Comparison of ENCODE assay signal across 18 cellular contexts in the genomic region with DNA sequence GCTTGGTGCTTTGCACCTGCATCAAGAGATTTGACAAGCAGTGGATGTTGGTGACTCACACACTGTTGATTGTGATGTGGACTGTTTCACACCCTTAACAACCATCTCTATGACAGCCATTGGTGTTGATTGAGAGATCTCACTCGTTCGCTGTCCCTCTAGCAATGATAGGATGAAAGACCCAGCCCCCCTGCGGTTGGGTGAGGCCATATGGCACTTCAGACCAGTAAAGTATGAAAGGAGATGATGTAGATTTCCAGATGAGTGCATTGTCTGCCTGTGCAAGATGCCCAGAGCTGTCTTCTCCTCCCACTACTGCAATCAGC.
DNase-seq lines count a peak whose midpoint lies in the region; ATAC-seq and TF ChIP-seq lines count a peak whose summit lies in the region.
"Had no signal": no experiment of that assay in that cellular context is flagged by ENCODE, and none has a peak within 500 bp of the region (broad histone marks: within the 10 kb centered on the region; RNA-seq: fewer than 3 reads in every experiment).

No MANE protein-coding gene starts in this region.

- H3F3A ChIP-seq in DOHH2 (ENCODE audit: control insufficient read depth, insufficient read depth): no peaks in the 10 kb centered on the region

- no peaks in the 10 kb centered on the region for H3K36me3 ChIP-seq in DOHH2 (ENCODE audit: control insufficient read depth, low read length)
- no peaks in the 10 kb centered on the region for H3K36me3 ChIP-seq in esophagus squamous epithelium
- H3K36me3 ChIP-seq: MG63, right lobe of liver had no signal

- ATAC-seq in HG02973 (IDR thresholded peaks at IDR 0.05; ENCODE audit: unreplicated experiment) (peak; percentile 35), memory B cell (ENCODE audit: low read depth) (peak; percentile 21), HG02571 (IDR thresholded peaks at IDR 0.05; ENCODE audit: unreplicated experiment) (no peak), HG03432 (IDR thresholded peaks at IDR 0.05; ENCODE audit: unreplicated experiment) (no peak)
- ATAC-seq: activated naive CD8-positive, alpha-beta T cell treated with anti-CD3 and anti-CD28 coated beads, Interleukin-2, amount 50 U/mL, for 24 hours; right lobe of liver; stimulated activated naive CD8-positive, alpha-beta T cell treated with anti-CD3 and anti-CD28 coated beads, Interleukin-15, Interleukin-2, amounts not matched to agents 100 U/mL and 50 U/mL, for 24 hours had no signal

- intact Hi-C loops in esophagus squamous epithelium (cut with DNase I): no loop called here

- H3K36me3 Mint-ChIP-seq in memory B cell: no peaks in the 10 kb centered on the region

- peaks cover 12% of the 10 kb centered on the region for H3K4me1 Mint-ChIP-seq in memory B cell
- H3K4me1 Mint-ChIP-seq: activated naive CD8-positive, alpha-beta T cell treated with anti-CD3 and anti-CD28 coated beads, Interleukin-2, amount 50 U/mL, for 24 hours had no signal

- 69 to 71% methylated on average over 3 of the region's 3 CpGs for WGBS in esophagus squamous epithelium, 2 donors

- H3K27me3 Mint-ChIP-seq in memory B cell: peaks cover 8% of the 10 kb centered on the region
- H3K27me3 Mint-ChIP-seq: activated naive CD8-positive, alpha-beta T cell treated with anti-CD3 and anti-CD28 coated beads, Interleukin-2, amount 50 U/mL, for 24 hours had no signal

- H3K4me3 Mint-ChIP-seq in memory B cell: no peak overlapping the region
- H3K4me3 Mint-ChIP-seq: activated naive CD8-positive, alpha-beta T cell treated with anti-CD3 and anti-CD28 coated beads, Interleukin-2, amount 50 U/mL, for 24 hours; T-helper 2 cell treated with Interferon-gamma antibody and Interleukin-4, amounts not matched to agents 5 μg/mL and 100 μg/mL, for 36 hours had no signal

- H3K9me3 ChIP-seq in DOHH2 (ENCODE audit: control insufficient read depth, insufficient read depth, low read length): no peaks in the 10 kb centered on the region
- no peaks in the 10 kb centered on the region for H3K9me3 ChIP-seq in esophagus squamous epithelium
- H3K9me3 ChIP-seq: MG63, right lobe of liver had no signal

- no peak for TF ChIP-seq POLR2A in esophagus squamous epithelium (IDR thresholded peaks at IDR 0.05)

- DNase-seq in NCI-H82 (lab: John Stamatoyannopoulos, UW) (peak; percentile 92), memory B cell (ENCODE audit: low spot score in 2 of 2) (no peak), esophagus squamous epithelium (lab: John Stamatoyannopoulos, UW) (no peak)
- no peak for DNase-seq in activated CD4-positive, alpha-beta T cell treated with anti-CD3 and anti-CD28 coated beads for 48 hours
- DNase-seq: activated naive CD8-positive, alpha-beta T cell treated with anti-CD3 and anti-CD28 coated beads, Interleukin-2, amount 50 U/mL, for 24 hours; cortex of kidney; DMS79 treated with DMSO at 0.1 percent for 48 hours; foreskin melanocyte; MG63; NCI-H1694; right lobe of liver; SHP77; stimulated activated naive CD8-positive, alpha-beta T cell treated with anti-CD3 and anti-CD28 coated beads, Interleukin-15, Interleukin-2, amounts not matched to agents 100 U/mL and 50 U/mL, for 24 hours had no signal

- H3K27me3 ChIP-seq in DOHH2 (ENCODE audit: control insufficient read depth, low read length) (peaks cover 35% of the 10 kb centered on the region), esophagus squamous epithelium (no peaks in the 10 kb centered on the region)
- H3K27me3 ChIP-seq: MG63, right lobe of liver had no signal

- TF ChIP-seq CTCF in DOHH2 (IDR thresholded peaks at IDR 0.05; ENCODE audit: low read depth, low read length, poor library complexity, severe bottlenecking): no peak
- no peak for TF ChIP-seq CTCF in esophagus squamous epithelium (IDR thresholded peaks at IDR 0.05)

- H4K20me1 ChIP-seq in DOHH2 (ENCODE audit: control insufficient read depth, insufficient read depth, low read depth, low read length): no peaks in the 10 kb centered on the region

- H3K79me2 ChIP-seq in DOHH2 (ENCODE audit: control insufficient read depth, low read length): no peaks in the 10 kb centered on the region

- 0 out of 2 replicates have a peak overlapping the region, but pooled peaks have one; percentile 14 for H3K4me2 ChIP-seq in DOHH2 (ENCODE audit: low read length)

- no peaks in the 10 kb centered on the region for H3K9me2 ChIP-seq in DOHH2 (replicated peaks; ENCODE audit: control insufficient read depth, low read length)

- H3K27ac ChIP-seq in DOHH2 (ENCODE audit: low read depth, low read length): no peak overlapping the region
- no peak overlapping the region for H3K27ac ChIP-seq in esophagus squamous epithelium
- H3K27ac ChIP-seq: right lobe of liver had no signal

- peaks cover 1% of the 10 kb centered on the region for H3K9me3 Mint-ChIP-seq in memory B cell
- H3K9me3 Mint-ChIP-seq: activated naive CD8-positive, alpha-beta T cell treated with anti-CD3 and anti-CD28 coated beads, Interleukin-2, amount 50 U/mL, for 24 hours; T-helper 2 cell treated with Interferon-gamma antibody and Interleukin-4, amounts not matched to agents 5 μg/mL and 100 μg/mL, for 36 hours had no signal

- no peak overlapping the region for H3K27ac Mint-ChIP-seq in memory B cell
- H3K27ac Mint-ChIP-seq: activated naive CD8-positive, alpha-beta T cell treated with anti-CD3 and anti-CD28 coated beads, Interleukin-2, amount 50 U/mL, for 24 hours; T-helper 2 cell treated with Interferon-gamma antibody and Interleukin-4, amounts not matched to agents 5 μg/mL and 100 μg/mL, for 36 hours had no signal

- H3K4me1 ChIP-seq in DOHH2 (ENCODE audit: control insufficient read depth, low read length) (peaks cover 15% of the 10 kb centered on the region), esophagus squamous epithelium (no peaks in the 10 kb centered on the region)
- H3K4me1 ChIP-seq: right lobe of liver had no signal

- no peak overlapping the region for H3K4me3 ChIP-seq in DOHH2 (ENCODE audit: low read length)
- H3K4me3 ChIP-seq in esophagus squamous epithelium: no peak overlapping the region
- H3K4me3 ChIP-seq: MG63, right lobe of liver had no signal

Comparison
In these comparisons a context has a peak if more than half of its experiments do, and no peak if none do; other contexts are left out.
1. ATAC-seq: peak in HG02973 (single experiment) and memory B cell (single experiment); none in HG02571 (single experiment) and HG03432 (single experiment).